ENCODE assay signal across 1 cellular context in the genomic region with DNA sequence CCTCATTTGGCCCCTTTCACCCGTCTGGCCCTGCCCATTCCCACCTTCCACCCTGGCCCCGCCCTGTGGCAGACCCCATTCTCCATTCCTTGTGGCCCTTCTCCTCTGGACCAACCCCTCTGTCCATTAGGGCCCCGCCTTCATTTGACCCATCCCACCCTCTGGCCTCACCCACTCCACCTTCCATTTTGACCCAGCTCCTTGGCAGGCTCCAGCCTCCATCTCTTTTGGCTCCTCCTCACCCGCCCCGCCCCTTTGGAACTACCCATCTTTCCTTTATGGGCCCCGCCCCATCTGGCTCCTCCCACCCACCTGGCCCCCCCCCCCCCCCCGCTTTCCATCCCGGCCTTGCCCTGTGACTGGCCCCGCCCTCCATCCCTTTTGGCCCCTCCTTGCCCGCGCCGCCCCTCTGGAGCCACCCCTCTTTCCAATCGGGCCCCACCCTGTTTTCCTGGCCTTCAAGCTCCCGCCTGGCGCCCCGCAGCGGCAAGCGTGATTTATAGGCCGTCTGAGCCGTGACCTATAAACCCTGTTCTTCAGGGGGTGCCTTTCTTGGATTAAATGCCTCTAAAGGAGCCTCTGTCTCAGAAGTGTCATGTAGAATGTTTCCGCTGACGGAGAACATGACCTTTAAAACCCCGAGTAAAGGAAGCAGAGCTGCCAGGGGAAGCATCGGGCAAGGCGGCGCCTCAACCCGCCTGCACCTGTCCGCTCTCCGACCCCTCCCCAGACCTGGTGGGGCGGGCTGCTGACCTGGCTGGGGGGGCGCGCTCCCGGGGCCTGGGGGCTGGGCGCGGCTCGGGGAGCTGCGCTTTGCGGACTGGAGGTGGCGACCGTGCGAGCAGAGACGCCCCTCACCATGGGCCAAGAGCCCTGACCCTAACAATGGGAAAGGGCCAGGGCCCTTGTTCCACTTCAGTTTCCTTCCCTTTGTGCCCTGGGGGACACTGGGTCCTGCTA.
TF ChIP-seq lines count a peak whose summit lies in the region.

No MANE protein-coding gene starts in this region.

TF ChIP-seq in H1, 55 proteins besides CTCF, POLR2A, EP300 and RAD21:
- no peak for TF ChIP-seq CHD2 (IDR thresholded peaks at IDR 0.05; ENCODE audit: low read length)
- 0 out of 4 replicates have a peak, but pooled peaks of 1 of the 2 experiments have one; percentile 32 for TF ChIP-seq SIN3A (conservative IDR thresholded peaks at IDR 0.05 in 1 of 2, IDR thresholded peaks at IDR 0.05 in 1 of 2; ENCODE audit: low read depth in 1 of 2, low read length in 2 of 2)
- peak; percentile 54; the same call in 1 of the 2 replicates for TF ChIP-seq YY1 (IDR thresholded peaks at IDR 0.05; ENCODE audit: low read depth, low read length)
- TF ChIP-seq ASH2L (IDR thresholded peaks at IDR 0.05; ENCODE audit: low read length), result peak; percentile 40
- TF ChIP-seq RNF2 (IDR thresholded peaks at IDR 0.05; ENCODE audit: borderline replicate concordance, low read depth, low read length, missing control alignments, poor library complexity, severe bottlenecking), result no peak
- TF ChIP-seq SP4 (IDR thresholded peaks at IDR 0.05; ENCODE audit: low read length), result peak; percentile 70
- peak; percentile 30; the same call in 1 of the 2 replicates for TF ChIP-seq SP1 (IDR thresholded peaks at IDR 0.05; ENCODE audit: low read depth, low read length)
- TF ChIP-seq KDM4A (IDR thresholded peaks at IDR 0.05; ENCODE audit: low read depth, low read length, severe bottlenecking), result peak; percentile 16
